In genomic region chr15:74413350-74414080, GRCh38 we compare ENCODE assay signal across 20 cellular contexts. TPM values are rescaled to one million over a fixed set of nuclear protein-coding genes. Genes with fewer than 3 reads are reported as not detected.
A peak's percentile ranks its signal among the peaks of the same experiment; 100 is the strongest.
DNase-seq lines count a peak whose midpoint lies in the region; ATAC-seq lines count a peak whose summit lies in the region.
"Had no signal": no experiment of that assay in that cellular context is flagged by ENCODE, and none has a peak within 500 bp of the region (broad histone marks: within the 10 kb centered on the region; RNA-seq: fewer than 3 reads in every experiment).

No MANE protein-coding gene starts in this region.

- no peaks in the 10 kb centered on the region for H3K9me3 Mint-ChIP-seq in activated T-cell treated with anti-CD3 and anti-CD28 coated beads, Interleukin-2, amount 50 U/mL, for 24 hours
- no peaks in the 10 kb centered on the region for H3K9me3 Mint-ChIP-seq in activated T-helper 1 cell treated with anti-CD3 and anti-CD28 coated beads, Interleukin-12 subunit alpha, Interleukin-12 subunit beta, Interleukin-2, Interleukin-4 antibody, amounts not matched to agents 30 ng/mL and 10 ng/mL and 1 ng/mL, durations not matched to agents 14 hours and 24 hours and 36 hours
- H3K9me3 Mint-ChIP-seq: endodermal cell; natural killer cell treated with Interleukin-12 subunit alpha and Interleukin-12 subunit beta and Interleukin-15 and Interleukin-18, amount 100 ng/mL, for 72 hours had no signal

- peaks cover 31% of the 10 kb centered on the region for H3K36me3 ChIP-seq in MG63

- peaks cover 92% of the 10 kb centered on the region for H3K36me3 Mint-ChIP-seq in activated T-cell treated with anti-CD3 and anti-CD28 coated beads, Interleukin-2, amount 50 U/mL, for 24 hours (ENCODE audit: low read depth)
- H3K36me3 Mint-ChIP-seq in activated T-helper 1 cell treated with anti-CD3 and anti-CD28 coated beads, Interleukin-12 subunit alpha, Interleukin-12 subunit beta, Interleukin-2, Interleukin-4 antibody, amounts not matched to agents 30 ng/mL and 10 ng/mL and 1 ng/mL, durations not matched to agents 14 hours and 24 hours and 36 hours (ENCODE audit: low read depth) = peaks cover 57% of the 10 kb centered on the region

- no peak overlapping the region for H3K4me3 ChIP-seq in MG63
- H3K4me3 ChIP-seq: A549 had no signal

- ATAC-seq in HG03175 (IDR thresholded peaks at IDR 0.05; ENCODE audit: unreplicated experiment) = no peak
- ATAC-seq: A549; natural killer cell treated with Interleukin-12 subunit alpha and Interleukin-12 subunit beta and Interleukin-15 and Interleukin-18, amount 100 ng/mL, for 72 hours had no signal

- no peak overlapping the region for H3K4me3 Mint-ChIP-seq in activated T-cell treated with anti-CD3 and anti-CD28 coated beads, Interleukin-2, amount 50 U/mL, for 24 hours
- H3K4me3 Mint-ChIP-seq in activated T-helper 1 cell treated with anti-CD3 and anti-CD28 coated beads, Interleukin-12 subunit alpha, Interleukin-12 subunit beta, Interleukin-2, Interleukin-4 antibody, amounts not matched to agents 30 ng/mL and 10 ng/mL and 1 ng/mL, durations not matched to agents 14 hours and 24 hours and 36 hours = no peak overlapping the region
- H3K4me3 Mint-ChIP-seq: endodermal cell; natural killer cell treated with Interleukin-12 subunit alpha and Interleukin-12 subunit beta and Interleukin-15 and Interleukin-18, amount 100 ng/mL, for 72 hours had no signal

- peaks cover 38% of the 10 kb centered on the region for H3K4me1 Mint-ChIP-seq in activated T-cell treated with anti-CD3 and anti-CD28 coated beads, Interleukin-2, amount 50 U/mL, for 24 hours (ENCODE audit: low read depth)
- H3K4me1 Mint-ChIP-seq in activated T-helper 1 cell treated with anti-CD3 and anti-CD28 coated beads, Interleukin-12 subunit alpha, Interleukin-12 subunit beta, Interleukin-2, Interleukin-4 antibody, amounts not matched to agents 30 ng/mL and 10 ng/mL and 1 ng/mL, durations not matched to agents 14 hours and 24 hours and 36 hours (ENCODE audit: low read depth) = peaks cover 27% of the 10 kb centered on the region
- H3K4me1 Mint-ChIP-seq: endodermal cell had no signal

- H3K27ac ChIP-seq in temporal lobe (ENCODE audit: low read depth, low read length) = peak overlapping the region; percentile 53
- H3K27ac ChIP-seq: A549, HL-60 had no signal

- intact Hi-C loops in activated T-helper 1 cell treated with anti-CD3 and anti-CD28 coated beads, Interleukin-12 subunit alpha, Interleukin-12 subunit beta, Interleukin-2, Interleukin-4 antibody, amounts not matched to agents 30 ng/mL and 10 ng/mL and 1 ng/mL, durations not matched to agents 14 hours and 24 hours and 36 hours (cut with micrococcal nuclease) = no loop called here

- H3K27me3 Mint-ChIP-seq in activated T-cell treated with anti-CD3 and anti-CD28 coated beads, Interleukin-2, amount 50 U/mL, for 24 hours = no peaks in the 10 kb centered on the region
- no peaks in the 10 kb centered on the region for H3K27me3 Mint-ChIP-seq in activated T-helper 1 cell treated with anti-CD3 and anti-CD28 coated beads, Interleukin-12 subunit alpha, Interleukin-12 subunit beta, Interleukin-2, Interleukin-4 antibody, amounts not matched to agents 30 ng/mL and 10 ng/mL and 1 ng/mL, durations not matched to agents 14 hours and 24 hours and 36 hours (ENCODE audit: insufficient read depth)
- H3K27me3 Mint-ChIP-seq: natural killer cell treated with Interleukin-12 subunit alpha and Interleukin-12 subunit beta and Interleukin-15 and Interleukin-18, amount 100 ng/mL, for 72 hours had no signal

- DNase-seq in activated T-cell treated with anti-CD3 and anti-CD28 coated beads, Interleukin-2, amount 50 U/mL, for 24 hours = no peak
- DNase-seq in activated T-cell treated with anti-CD3 and anti-CD28 coated beads for 4 hours (no peak), myocyte (ENCODE audit: low read depth) (peak; percentile 85), MG63 (no peak), SKM-1 (lab: John Stamatoyannopoulos, UW; ENCODE audit: unreplicated experiment) (no peak)
- no peak for DNase-seq in activated T-helper 1 cell treated with anti-CD3 and anti-CD28 coated beads, Interleukin-12 subunit alpha, Interleukin-12 subunit beta, Interleukin-2, Interleukin-4 antibody, amounts not matched to agents 30 ng/mL and 10 ng/mL and 1 ng/mL, durations not matched to agents 14 hours and 24 hours and 36 hours (ENCODE audit: low spot score)
- DNase-seq: activated CD4-positive, alpha-beta T cell treated with anti-CD3 and anti-CD28 coated beads for 1 hour; activated CD8-positive, alpha-beta memory T cell treated with anti-CD3 and anti-CD28 coated beads, Interleukin-2, amount 50 U/mL, for 4 hours; endodermal cell; mesendoderm; NCI-H1436; NCI-H2171; NCI-H526 had no signal

- no peaks in the 10 kb centered on the region for H3K9me3 ChIP-seq in MG63
- H3K9me3 ChIP-seq: A549 had no signal

- H3K27ac Mint-ChIP-seq in activated T-cell treated with anti-CD3 and anti-CD28 coated beads, Interleukin-2, amount 50 U/mL, for 24 hours = peak overlapping the region; percentile 73
- H3K27ac Mint-ChIP-seq in activated T-helper 1 cell treated with anti-CD3 and anti-CD28 coated beads, Interleukin-12 subunit alpha, Interleukin-12 subunit beta, Interleukin-2, Interleukin-4 antibody, amounts not matched to agents 30 ng/mL and 10 ng/mL and 1 ng/mL, durations not matched to agents 14 hours and 24 hours and 36 hours = peak overlapping the region; percentile 19
- H3K27ac Mint-ChIP-seq: endodermal cell had no signal

- no peaks in the 10 kb centered on the region for H3K27me3 ChIP-seq in MG63

RNA-seq across cellular contexts. Expression of gene SEMA7A, which starts 20.2 kb away (rescaled TPM):
- total RNA-seq in activated T-helper 1 cell treated with anti-CD3 and anti-CD28 coated beads, Interleukin-12 subunit alpha, Interleukin-12 subunit beta, Interleukin-2, Interleukin-4 antibody, amounts not matched to agents 30 ng/mL and 10 ng/mL and 1 ng/mL, durations not matched to agents 14 hours and 24 hours and 36 hours = 102 TPM in 2 replicates
- 9.5 and 11.4 TPM in 2 replicates for total RNA-seq in myocyte
- 65.2 TPM for polyA plus RNA-seq in myocyte (2012)
- 25.8 TPM for total RNA-seq in temporal lobe
- total RNA-seq in MG63 (2014; rRNA removed; shearing (Covaris generic); ENCODE audit: low replicate concordance) = 10.5 and 12.0 TPM in 2 replicates

RNA-seq across cellular contexts. Expression of gene CYP11A1, which starts 46.1 kb away (rescaled TPM):
- not detected in 2 replicates for total RNA-seq in activated T-helper 1 cell treated with anti-CD3 and anti-CD28 coated beads, Interleukin-12 subunit alpha, Interleukin-12 subunit beta, Interleukin-2, Interleukin-4 antibody, amounts not matched to agents 30 ng/mL and 10 ng/mL and 1 ng/mL, durations not matched to agents 14 hours and 24 hours and 36 hours
- not detected in 2 replicates for total RNA-seq in myocyte
- 0.10 TPM for polyA plus RNA-seq in myocyte (2012)
- not detected for total RNA-seq in temporal lobe
- total RNA-seq in MG63 (2014; rRNA removed; shearing (Covaris generic); ENCODE audit: low replicate concordance) = 0.30 and 6.3 TPM in 2 replicates
- total RNA-seq: glomerular endothelial cell, MCF 10A had no signal

RNA-seq across cellular contexts. Expression of gene UBL7, which starts 47.4 kb away (rescaled TPM):
- 55.4 and 56.0 TPM in 2 replicates for total RNA-seq in activated T-helper 1 cell treated with anti-CD3 and anti-CD28 coated beads, Interleukin-12 subunit alpha, Interleukin-12 subunit beta, Interleukin-2, Interleukin-4 antibody, amounts not matched to agents 30 ng/mL and 10 ng/mL and 1 ng/mL, durations not matched to agents 14 hours and 24 hours and 36 hours
- 44.4 and 63.2 TPM in 2 replicates for total RNA-seq in myocyte
- 55.1 TPM for polyA plus RNA-seq in myocyte (2012)
- 16.5 TPM for total RNA-seq in temporal lobe
- 90.0 and 116 TPM in 2 replicates for total RNA-seq in MG63 (2014; rRNA removed; shearing (Covaris generic); ENCODE audit: low replicate concordance)
